ENCODE assay signal across 8 cellular contexts in genomic region chr3:16264708-16265454, GRCh38. TPM values are rescaled to one million over a fixed set of nuclear protein-coding genes. Genes with fewer than 3 reads are reported as not detected.
DNase-seq lines count a peak whose midpoint lies in the region; ATAC-seq and TF ChIP-seq lines count a peak whose summit lies in the region.

DPH3 (minus strand) TSS chr3:16264943; CDS start chr3:16264876, 67 bp downstream.
A gene with protein sequence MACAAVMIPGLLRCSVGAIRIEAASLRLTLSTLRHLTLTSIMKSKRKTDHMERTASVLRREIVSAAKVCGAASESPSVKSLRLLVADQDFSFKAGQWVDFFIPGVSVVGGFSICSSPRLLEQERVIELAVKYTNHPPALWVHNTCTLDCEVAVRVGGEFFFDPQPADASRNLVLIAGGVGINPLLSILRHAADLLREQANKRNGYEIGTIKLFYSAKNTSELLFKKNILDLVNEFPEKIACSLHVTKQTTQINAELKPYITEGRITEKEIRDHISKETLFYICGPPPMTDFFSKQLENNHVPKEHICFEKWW (plus strand): TSS chr3:16265212. CDS start chr3:16270953, 5,741 bp downstream.

- ATAC-seq in HG02798 (IDR thresholded peaks at IDR 0.05; ENCODE audit: poor library complexity, unreplicated experiment), result peak; percentile 99

- H3K9me3 ChIP-seq in adipocyte (ENCODE audit: control insufficient read depth, low read length) (no peaks in the 10 kb centered on the region), trophoblast cell (ENCODE audit: insufficient read depth, low read depth, low read length) (no peaks in the 10 kb centered on the region), transverse colon (no peaks in the 10 kb centered on the region)

- WGBS in trophoblast cell (ENCODE audit: extremely low coverage, insufficient coverage, insufficient read length), result no CpG with 5 or more reads among the region's 61 CpGs
- 0% methylated on average over 1 to 44 of the region's 61 CpGs for WGBS in transverse colon (ENCODE audit: low coverage in 1 of 2), 2 donors

- H3K27ac ChIP-seq in trophoblast cell (ENCODE audit: low read depth, low read length) (peak within 1 kb of the TSS; percentile 55), transverse colon (peak within 1 kb of the TSS; percentile 92 to 97 (median 93))

- H3K4me2 ChIP-seq in trophoblast cell (ENCODE audit: low read length), result peak within 1 kb of the TSS; percentile 92

- H3K36me3 ChIP-seq in adipocyte (ENCODE audit: control insufficient read depth, insufficient read depth, low read length, severe bottlenecking) (peaks cover 8% of the 10 kb centered on the region), trophoblast cell (ENCODE audit: control insufficient read depth in 1 of 2, insufficient read depth in 2 of 2, low read length in 2 of 2) (no peaks in the 10 kb centered on the region), transverse colon (peaks cover 0 to 10% (median 3%) of the 10 kb centered on the region in 4 donors)

- peak within 1 kb of the TSS; percentile 99 for H4K8ac ChIP-seq in trophoblast cell (ENCODE audit: low read depth, low read length)

- peak within 1 kb of the TSS; percentile 90 for H2AK5ac ChIP-seq in trophoblast cell (ENCODE audit: low read length)

- no peak within 1 kb of the TSS for H2BK12ac ChIP-seq in trophoblast cell (ENCODE audit: low read length)

- H3K4ac ChIP-seq in trophoblast cell (ENCODE audit: low read depth, low read length), result peak within 1 kb of the TSS; percentile 99

- peak within 1 kb of the TSS; percentile 58 for H2BK5ac ChIP-seq in trophoblast cell (ENCODE audit: low read depth, low read length, poor library complexity)

- intact Hi-C loops in cardiac septum (cut with DNase I), result loop anchor here (5.0 to 10.0 kb wide), 3 partner anchors 252 to 470 kb away; no protein-coding TSS in a partner anchor
- intact Hi-C loops in transverse colon (cut with DNase I; ENCODE audit: low total_unique reads), result no loop called here

- peaks cover 7% of the 10 kb centered on the region for H3K79me2 ChIP-seq in trophoblast cell (ENCODE audit: control insufficient read depth, insufficient read depth, low read length, poor library complexity)

- H3K27me3 ChIP-seq in adipocyte (replicated peaks; ENCODE audit: control insufficient read depth, insufficient read depth, low read length) (no peaks in the 10 kb centered on the region), trophoblast cell (ENCODE audit: insufficient read depth, low read length) (no peaks in the 10 kb centered on the region), transverse colon (no peaks in the 10 kb centered on the region)

- H3K79me1 ChIP-seq in trophoblast cell (ENCODE audit: low read length), result peaks cover 8% of the 10 kb centered on the region

- peak; percentile 92 for TF ChIP-seq POLR2A in transverse colon (IDR thresholded peaks at IDR 0.05)

- H3K23ac ChIP-seq in trophoblast cell (ENCODE audit: low read length), result no peak within 1 kb of the TSS

- peak within 1 kb of the TSS; percentile 51 for H3K18ac ChIP-seq in trophoblast cell (ENCODE audit: low read length)

- DNase-seq in NCI-H1436 (lab: John Stamatoyannopoulos, UW), result peak; percentile 93
- peak; percentile 98 for DNase-seq in T follicular helper cell (ENCODE audit: low read depth)
- DNase-seq in adipocyte (ENCODE audit: low read depth), result peak; percentile 100
- peak; percentile 99 for DNase-seq in cardiac septum (ENCODE audit: low spot score)
- DNase-seq in trophoblast cell, result peak; percentile 99 to 100
- DNase-seq in transverse colon, result peak; percentile 100

- H3K4me1 ChIP-seq in adipocyte (ENCODE audit: control insufficient read depth, insufficient read depth, low read length) (peaks cover 52% of the 10 kb centered on the region), trophoblast cell (ENCODE audit: control insufficient read depth in 1 of 2, insufficient read depth in 2 of 2, low read length in 2 of 2) (peaks cover 0 to 2% of the 10 kb centered on the region in 2 experiments), transverse colon (peaks cover 7 to 47% (median 29%) of the 10 kb centered on the region in 4 donors)

- in situ Hi-C loops in transverse colon (cut with MboI; ENCODE audit: low pct_ligation_motif_present in 1 of 4, low pct_unique_long_range_greater_than_20kb in 1 of 4, low sequenced_read_pairs in 3 of 4), result loop anchor here in 2 of 4 donors (25.0 kb wide), 3 partner anchors 453 to 1053 kb away; partner anchors contain the start of gene CAPN7 (in 1 of the 2)

- H4K12ac ChIP-seq in trophoblast cell (ENCODE audit: low read depth, low read length), result peak within 1 kb of the TSS; percentile 84

- H2BK120ac ChIP-seq in trophoblast cell (ENCODE audit: insufficient read depth, low read length, poor library complexity), result peak within 1 kb of the TSS; percentile 29

- H3K9ac ChIP-seq in adipocyte (ENCODE audit: low read length), result peak within 1 kb of the TSS; percentile 99
- peak within 1 kb of the TSS; percentile 93 for H3K9ac ChIP-seq in trophoblast cell (ENCODE audit: low read length)

- H3K14ac ChIP-seq in trophoblast cell (ENCODE audit: low read length), result peak within 1 kb of the TSS; percentile 54

- peak within 1 kb of the TSS; percentile 95 for H3K4me3 ChIP-seq in GM12875 (ENCODE audit: low read depth, low read length)
- peak within 1 kb of the TSS; percentile 88 for H3K4me3 ChIP-seq in adipocyte (ENCODE audit: low read length)
- H3K4me3 ChIP-seq in trophoblast cell (ENCODE audit: low read depth, low read length), result peak within 1 kb of the TSS; percentile 97
- peak within 1 kb of the TSS; percentile 69 to 83 (median 76) for H3K4me3 ChIP-seq in transverse colon

- no peak for TF ChIP-seq EP300 in transverse colon (IDR thresholded peaks at IDR 0.05; ENCODE audit: low read depth)

- peak within 1 kb of the TSS; percentile 95 for H2AFZ ChIP-seq in trophoblast cell (ENCODE audit: insufficient read depth, low read length, poor library complexity)

- TF ChIP-seq CTCF in GM12875 (IDR thresholded peaks at IDR 0.05; ENCODE audit: borderline replicate concordance, insufficient read depth, low read depth, low read length) (no peak), transverse colon (IDR thresholded peaks at IDR 0.05) (peak; percentile 2 to 79 (median 18))

- peak within 1 kb of the TSS; percentile 83 for H4K91ac ChIP-seq in trophoblast cell (ENCODE audit: low read depth, low read length)

RNA-seq across cellular contexts. Expression of gene DPH3, which starts in this region (rescaled TPM):
- 23.1 TPM for total RNA-seq in cardiac septum
- polyA plus RNA-seq in trophoblast cell (2013), result 27.3 and 28.8 TPM in 2 replicates
- 10 to 100 TPM in 3 of 4 donors, 1 to 10 TPM in 1; 5.0 to 22.4 (median 12.4) TPM for total RNA-seq in transverse colon

RNA-seq across cellular contexts. Expression of the second gene that starts in this region (rescaled TPM):
- total RNA-seq in cardiac septum, result 15.1 TPM
- 6.6 and 7.1 TPM in 2 replicates for polyA plus RNA-seq in trophoblast cell (2013)
- total RNA-seq in transverse colon, result 10 to 100 TPM; 20.6 to 91.1 (median 40.0) TPM

Comparison
In these comparisons a context has a peak if more than half of its experiments do, and no peak if none do; other contexts are left out.
1. Peak in every context shown above with its lines: DNase-seq, ATAC-seq, H3K4me3 ChIP-seq and H3K27ac ChIP-seq.